Comparison of ENCODE assay signal across 14 cellular contexts in the genomic region with DNA sequence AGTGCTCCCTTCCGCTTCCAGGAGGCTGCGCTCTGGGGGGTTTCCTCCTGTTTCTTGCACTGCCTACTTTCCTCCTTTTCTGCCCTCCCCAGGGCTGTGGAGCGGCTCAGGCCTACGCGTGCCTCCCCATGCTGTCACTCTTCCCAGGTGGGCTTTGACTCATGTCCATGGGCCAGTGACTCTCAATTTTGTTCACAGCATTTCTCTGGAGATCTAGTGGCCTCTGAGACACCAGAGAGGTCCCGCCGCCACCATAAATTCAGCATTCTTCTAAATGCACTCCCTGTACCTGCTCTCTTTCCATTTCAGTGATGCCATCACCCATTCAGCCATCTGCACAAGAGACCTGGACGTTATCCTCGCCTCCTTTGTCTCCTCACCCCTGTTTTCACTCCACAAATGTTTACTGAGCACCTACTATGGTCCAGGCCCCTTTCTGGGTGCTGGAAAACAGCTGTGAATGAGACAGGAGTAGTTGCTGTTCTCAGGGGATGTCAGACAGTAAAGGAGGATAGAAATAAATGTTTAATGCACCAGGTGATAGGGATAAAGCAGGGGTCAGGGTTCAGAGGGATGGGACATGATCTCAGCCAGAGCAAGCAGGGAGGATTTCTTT. TPM values are rescaled to one million over a fixed set of nuclear protein-coding genes. Genes with fewer than 3 reads are reported as not detected.
DNase-seq lines count a peak whose midpoint lies in the region; ATAC-seq and TF ChIP-seq lines count a peak whose summit lies in the region.
"Had no signal": no experiment of that assay in that cellular context is flagged by ENCODE, and none has a peak within 500 bp of the region (broad histone marks: within the 10 kb centered on the region; RNA-seq: fewer than 3 reads in every experiment).

No MANE protein-coding gene starts in this region.

- peak; percentile 3 for ATAC-seq in stimulated activated naive CD8-positive, alpha-beta T cell treated with anti-CD3 and anti-CD28 coated beads, Interleukin-15, Interleukin-2, amounts not matched to agents 100 U/mL and 50 U/mL, for 24 hours
- no peak for ATAC-seq in mucosa of descending colon
- ATAC-seq: left ventricle myocardium superior, Right ventricle myocardium inferior had no signal

- no peak overlapping the region for H3K4me3 ChIP-seq in liver (ENCODE audit: low read depth in 1 of 3, low read length in 3 of 3)
- H3K4me3 ChIP-seq in mucosa of descending colon: no peak overlapping the region
- H3K4me3 ChIP-seq in mammary epithelial cell (replicated peaks in 1 of 3; ENCODE audit: insufficient read depth in 1 of 3, low read depth in 2 of 3, low read length in 3 of 3): no peak overlapping the region

- H3K27ac ChIP-seq in liver (ENCODE audit: low read depth in 1 of 2, low read length in 2 of 2) (peak overlapping the region; percentile 90), mammary epithelial cell (ENCODE audit: insufficient read depth, low read depth, low read length) (no peak overlapping the region)

- POLR2A ChIA-PET in activated CD4-positive, alpha-beta memory T cell treated with anti-CD3 and anti-CD28 coated beads, Interleukin-2, amount 10 ng/mL, durations not matched to agents 7 days and 5 days (lab: Charles Lee): interaction anchor here (1.5 kb wide), 1 partner anchor 19 kb away, joined by 3 read pairs; no protein-coding TSS in a partner anchor

- no peaks in the 10 kb centered on the region for H3K9me3 ChIP-seq in liver (ENCODE audit: control insufficient read depth in 4 of 4, low read length in 3 of 4)
- no peaks in the 10 kb centered on the region for H3K9me3 ChIP-seq in mucosa of descending colon
- H3K9me3 ChIP-seq in mammary epithelial cell (replicated peaks; ENCODE audit: insufficient read depth, low read length): no peaks in the 10 kb centered on the region

- peaks cover 4 to 11% (median 8%) of the 10 kb centered on the region in 4 donors for H3K36me3 ChIP-seq in liver (ENCODE audit: control insufficient read depth in 4 of 4, insufficient read depth in 3 of 4, low read depth in 1 of 4, low read length in 3 of 4)
- H3K36me3 ChIP-seq in mucosa of descending colon (ENCODE audit: low read depth): no peaks in the 10 kb centered on the region
- peaks cover 20% of the 10 kb centered on the region for H3K36me3 ChIP-seq in mammary epithelial cell (ENCODE audit: insufficient read depth, low read length)

- H3K4me3 Mint-ChIP-seq in activated T-cell treated with anti-CD3 and anti-CD28 coated beads, Interleukin-2, amount 50 U/mL, for 24 hours: no peak overlapping the region
- H3K4me3 Mint-ChIP-seq in activated CD4-positive, alpha-beta memory T cell treated with anti-CD3 and anti-CD28 coated beads, Interleukin-2, amount 10 ng/mL, durations not matched to agents 7 days and 5 days: peak overlapping the region; percentile 19

- BruUV-seq in mammary epithelial cell (replicated peaks; lab: Mats Ljungman, UMichigan): no TSS peak

- H3K27me3 Mint-ChIP-seq in activated T-cell treated with anti-CD3 and anti-CD28 coated beads, Interleukin-2, amount 50 U/mL, for 24 hours: no peaks in the 10 kb centered on the region
- H3K27me3 Mint-ChIP-seq in activated CD4-positive, alpha-beta memory T cell treated with anti-CD3 and anti-CD28 coated beads, Interleukin-2, amount 10 ng/mL, durations not matched to agents 7 days and 5 days: no peaks in the 10 kb centered on the region

- no peak overlapping the region for H2AFZ ChIP-seq in mammary epithelial cell (ENCODE audit: low read depth, low read length)

- peaks cover 60% of the 10 kb centered on the region for H3K79me2 ChIP-seq in mammary epithelial cell (ENCODE audit: insufficient read depth, low read length)

- no peaks in the 10 kb centered on the region for H3K9me3 Mint-ChIP-seq in activated T-cell treated with anti-CD3 and anti-CD28 coated beads, Interleukin-2, amount 50 U/mL, for 24 hours
- no peaks in the 10 kb centered on the region for H3K9me3 Mint-ChIP-seq in activated CD4-positive, alpha-beta memory T cell treated with anti-CD3 and anti-CD28 coated beads, Interleukin-2, amount 10 ng/mL, durations not matched to agents 7 days and 5 days

- H3K4me2 ChIP-seq in mammary epithelial cell (ENCODE audit: insufficient read depth, low read depth, low read length): no peak overlapping the region

- H4K20me1 ChIP-seq in mammary epithelial cell (ENCODE audit: insufficient read depth, low read length): no peaks in the 10 kb centered on the region

- in situ Hi-C loops in mammary epithelial cell (cut with MboI; ENCODE audit: low sequenced_read_pairs in 2 of 2): no loop called here

- dilution Hi-C loops in mammary epithelial cell (cut with HindIII; ENCODE audit: low sequenced_read_pairs): loop anchor here (5.0 kb wide), 2 partner anchors 74 to 569 kb away; no protein-coding TSS in a partner anchor

- H3K27me3 ChIP-seq in liver (ENCODE audit: control insufficient read depth in 4 of 4, insufficient read depth in 4 of 4, low read length in 3 of 4) (no peaks in the 10 kb centered on the region), mammary epithelial cell (ENCODE audit: insufficient read depth, low read length) (no peaks in the 10 kb centered on the region)

- intact Hi-C loops in mucosa of descending colon (cut with DNase I, micrococcal nuclease) (no loop called here), mammary epithelial cell (cut with micrococcal nuclease) (no loop called here)

- no peak for TF ChIP-seq CTCF in liver (IDR thresholded peaks at IDR 0.05; ENCODE audit: low read depth, low read length, missing input control)
- no peak for TF ChIP-seq CTCF in mucosa of descending colon (IDR thresholded peaks at IDR 0.05)
- TF ChIP-seq CTCF in mammary epithelial cell (conservative IDR thresholded peaks at IDR 0.05 in 1 of 2, IDR thresholded peaks at IDR 0.05 in 1 of 2; ENCODE audit: extremely low read depth in 1 of 2, insufficient read depth in 1 of 2, low read depth in 1 of 2, low read length in 2 of 2): no peak

- CTCF ChIA-PET in activated CD4-positive, alpha-beta memory T cell treated with anti-CD3 and anti-CD28 coated beads, Interleukin-2, amount 10 ng/mL, durations not matched to agents 7 days and 5 days (lab: Charles Lee): no interaction called here
- CTCF ChIA-PET in mammary epithelial cell (lab: Charles Lee; ENCODE audit: low non-redundant PET): no interaction called here

- peak; percentile 26 for DNase-seq in activated T-cell treated with anti-CD3 and anti-CD28 coated beads, Interleukin-2, amount 50 U/mL, for 24 hours
- DNase-seq in activated T-cell treated with anti-CD3 and anti-CD28 coated beads for 4 hours (no peak), NCI-H146 treated with DMSO at 0.1 percent for 48 hours (lab: John Stamatoyannopoulos, UW; ENCODE audit: unreplicated experiment) (no peak), mucosa of descending colon (no peak), mammary epithelial cell (no peak)
- no peak for DNase-seq in activated CD4-positive, alpha-beta memory T cell treated with anti-CD3 and anti-CD28 coated beads, Interleukin-2, amount 10 ng/mL, durations not matched to agents 7 days and 5 days
- no peak for DNase-seq in stimulated activated naive CD8-positive, alpha-beta T cell treated with anti-CD3 and anti-CD28 coated beads, Interleukin-15, Interleukin-2, amounts not matched to agents 100 U/mL and 50 U/mL, for 24 hours
- DNase-seq: left ventricle myocardium superior had no signal

- no peak for TF ChIP-seq RAD21 in liver (IDR thresholded peaks at IDR 0.05)

- H3K9ac ChIP-seq in liver (ENCODE audit: low read depth in 1 of 2, low read length in 2 of 2) (peak overlapping the region in 1 of 2 donors; percentile 15), mammary epithelial cell (ENCODE audit: insufficient read depth, low read length) (no peak overlapping the region)

- H3K4me1 Mint-ChIP-seq in activated T-cell treated with anti-CD3 and anti-CD28 coated beads, Interleukin-2, amount 50 U/mL, for 24 hours (ENCODE audit: low read depth): peaks cover 56% of the 10 kb centered on the region
- H3K4me1 Mint-ChIP-seq in activated CD4-positive, alpha-beta memory T cell treated with anti-CD3 and anti-CD28 coated beads, Interleukin-2, amount 10 ng/mL, durations not matched to agents 7 days and 5 days: peaks cover 67% of the 10 kb centered on the region

- peak overlapping the region; percentile 81 for H3K27ac Mint-ChIP-seq in activated T-cell treated with anti-CD3 and anti-CD28 coated beads, Interleukin-2, amount 50 U/mL, for 24 hours
- no peak overlapping the region for H3K27ac Mint-ChIP-seq in activated CD4-positive, alpha-beta memory T cell treated with anti-CD3 and anti-CD28 coated beads, Interleukin-2, amount 10 ng/mL, durations not matched to agents 7 days and 5 days

- peaks cover 33 to 90% (median 81%) of the 10 kb centered on the region in 4 donors for H3K4me1 ChIP-seq in liver (ENCODE audit: control insufficient read depth in 4 of 4, insufficient read depth in 4 of 4, low read length in 3 of 4)
- peaks cover 23% of the 10 kb centered on the region for H3K4me1 ChIP-seq in mucosa of descending colon (ENCODE audit: low read depth)
- peaks cover 25% of the 10 kb centered on the region for H3K4me1 ChIP-seq in mammary epithelial cell (ENCODE audit: insufficient read depth, low read length)

- 87% methylated on average over 9 of the region's 9 CpGs for WGBS in liver
- 84% methylated on average over 9 of the region's 9 CpGs for WGBS in mammary epithelial cell (ENCODE audit: low coverage, missing lambda C conversion rate)

- H3K36me3 Mint-ChIP-seq in activated T-cell treated with anti-CD3 and anti-CD28 coated beads, Interleukin-2, amount 50 U/mL, for 24 hours (ENCODE audit: low read depth): peaks cover 64% of the 10 kb centered on the region
- H3K36me3 Mint-ChIP-seq in activated CD4-positive, alpha-beta memory T cell treated with anti-CD3 and anti-CD28 coated beads, Interleukin-2, amount 10 ng/mL, durations not matched to agents 7 days and 5 days (ENCODE audit: low read depth): peaks cover 46% of the 10 kb centered on the region

RNA-seq across cellular contexts. Expression of gene AP1M1, which starts 3.2 kb away (rescaled TPM):
- total RNA-seq in activated CD4-positive, alpha-beta memory T cell treated with anti-CD3 and anti-CD28 coated beads, Interleukin-2, amount 10 ng/mL, durations not matched to agents 7 days and 5 days: 100 to 1,000 TPM; 131 to 151 TPM
- 10 to 100 TPM; 25.4 to 62.2 TPM for total RNA-seq in liver
- 10 to 100 TPM; 50.4 TPM for polyA plus RNA-seq in liver
- total RNA-seq in mucosa of descending colon: 10 to 100 TPM; 26.3 to 59.3 (median 33.2) TPM
- total RNA-seq in mammary epithelial cell: 10 to 100 TPM; 60.7 to 66.1 TPM
- 74.9 TPM for polyA plus RNA-seq in mammary epithelial cell
- polyA minus RNA-seq in mammary epithelial cell: 70.4 TPM

RNA-seq across cellular contexts. Expression of gene FAM32A, which starts 15.7 kb away (rescaled TPM):
- total RNA-seq in activated CD4-positive, alpha-beta memory T cell treated with anti-CD3 and anti-CD28 coated beads, Interleukin-2, amount 10 ng/mL, durations not matched to agents 7 days and 5 days: 10 to 100 TPM; 66.0 to 70.8 TPM
- total RNA-seq in liver: 10 to 100 TPM; 46.2 to 60.2 TPM
- 10 to 100 TPM; 50.4 to 54.3 TPM for polyA plus RNA-seq in liver
- total RNA-seq in mucosa of descending colon: 10 to 100 TPM; 77.1 to 88.3 (median 77.8) TPM
- 10 to 100 TPM; 57.3 to 59.5 TPM for total RNA-seq in mammary epithelial cell
- 90.5 TPM for polyA plus RNA-seq in mammary epithelial cell
- 28.6 TPM for polyA minus RNA-seq in mammary epithelial cell

RNA-seq across cellular contexts. Expression of gene CIB3, which starts 27.6 kb away (rescaled TPM):
- not detected for total RNA-seq in activated CD4-positive, alpha-beta memory T cell treated with anti-CD3 and anti-CD28 coated beads, Interleukin-2, amount 10 ng/mL, durations not matched to agents 7 days and 5 days
- not detected for total RNA-seq in liver
- not detected for polyA plus RNA-seq in liver
- total RNA-seq in mucosa of descending colon: not detected
- not detected for total RNA-seq in mammary epithelial cell
- polyA plus RNA-seq in mammary epithelial cell: not detected
- not detected for polyA minus RNA-seq in mammary epithelial cell
- total RNA-seq: A673, left ventricle myocardium superior, M059J, Right ventricle myocardium inferior, skeletal muscle tissue, subcutaneous adipose tissue had no signal

RNA-seq across cellular contexts. Expression of gene HSH2D, which starts 57.4 kb away (rescaled TPM):
- 100 to 1,000 TPM; 101 to 110 TPM for total RNA-seq in activated CD4-positive, alpha-beta memory T cell treated with anti-CD3 and anti-CD28 coated beads, Interleukin-2, amount 10 ng/mL, durations not matched to agents 7 days and 5 days
- total RNA-seq in liver (1 to 10 TPM; 1.2 to 2.9 TPM), mucosa of descending colon (10 to 100 TPM in 2 of 3 donors, 1 to 10 TPM in 1; 8.6 to 23.0 (median 21.5) TPM), mammary epithelial cell (under 1 TPM; under 0.01 to 0.28 TPM)
- polyA plus RNA-seq in liver (1 to 10 TPM in 1 of 2 donors, under 1 TPM in 1; 0.33 to 1.2 TPM), mammary epithelial cell (0.03 TPM)
- polyA minus RNA-seq in mammary epithelial cell: not detected
- total RNA-seq: A673 had no signal
